Comparison of ENCODE assay signal across 1 cellular context in genomic region chr17:39402279-39402889, GRCh38.
TF ChIP-seq lines count a peak whose summit lies in the region.

No MANE protein-coding gene starts in this region.

TF ChIP-seq in HepG2, 621 proteins besides CTCF, POLR2A, EP300 and RAD21 (continued from another document and continues in another):
- no peak for TF ChIP-seq PRDM4 (CRISPR knock-in tag; IDR thresholded peaks at IDR 0.05; ENCODE audit: borderline replicate concordance)
- 0 out of 2 replicates have a peak, but pooled peaks have one; percentile 49 for TF ChIP-seq TOE1 (CRISPR knock-in tag; IDR thresholded peaks at IDR 0.05)
- TF ChIP-seq ZNF674 (CRISPR knock-in tag; IDR thresholded peaks at IDR 0.05; ENCODE audit: low read depth): no peak
- TF ChIP-seq ZNF414 (CRISPR knock-in tag; IDR thresholded peaks at IDR 0.05): no peak
- TF ChIP-seq POGK (CRISPR knock-in tag; conservative IDR thresholded peaks at IDR 0.05): no peak
- 0 out of 2 replicates have a peak, but pooled peaks have one; percentile 45 for TF ChIP-seq KDM4B (CRISPR knock-in tag; IDR thresholded peaks at IDR 0.05)
- TF ChIP-seq TRIM24 (CRISPR knock-in tag; IDR thresholded peaks at IDR 0.05): no peak
- TF ChIP-seq CENPX (CRISPR knock-in tag; IDR thresholded peaks at IDR 0.05): no peak
- TF ChIP-seq MAZ (IDR thresholded peaks at IDR 0.05; ENCODE audit: borderline replicate concordance, low read depth, low read length): no peak
- no peak for TF ChIP-seq MAZ (CRISPR knock-in tag; IDR thresholded peaks at IDR 0.05; ENCODE audit: low read depth)
- TF ChIP-seq ONECUT2 (CRISPR knock-in tag; IDR thresholded peaks at IDR 0.05): no peak
- TF ChIP-seq ZNF337 (CRISPR knock-in tag; IDR thresholded peaks at IDR 0.05; ENCODE audit: borderline replicate concordance, low read depth): no peak
- TF ChIP-seq ZNF792 (CRISPR knock-in tag; IDR thresholded peaks at IDR 0.05): peak; percentile 36; the same call in 1 of the 2 replicates
- no peak for TF ChIP-seq BHLHE40 (IDR thresholded peaks at IDR 0.05; ENCODE audit: low read length)
- TF ChIP-seq ZNF530 (CRISPR knock-in tag; IDR thresholded peaks at IDR 0.05; ENCODE audit: low read depth): no peak
- TF ChIP-seq PAWR (CRISPR knock-in tag; IDR thresholded peaks at IDR 0.05; ENCODE audit: borderline replicate concordance): no peak; the same call in 1 of the 2 replicates
- TF ChIP-seq NFKBIZ (CRISPR knock-in tag; IDR thresholded peaks at IDR 0.05): peak; percentile 44; the same call in 1 of the 2 replicates
- TF ChIP-seq DZIP1 (CRISPR knock-in tag; IDR thresholded peaks at IDR 0.05): no peak
- no peak for TF ChIP-seq PAXIP1 (CRISPR knock-in tag; conservative IDR thresholded peaks at IDR 0.05)
- peak; percentile 37; the same call in 1 of the 2 replicates for TF ChIP-seq THRA (CRISPR knock-in tag; IDR thresholded peaks at IDR 0.05; ENCODE audit: borderline replicate concordance)
- no peak for TF ChIP-seq GABPA (IDR thresholded peaks at IDR 0.05; ENCODE audit: low read depth, low read length)
- no peak for TF ChIP-seq GABPA (CRISPR knock-in tag; IDR thresholded peaks at IDR 0.05; ENCODE audit: low read depth)
- no peak for TF ChIP-seq ZNF234 (CRISPR knock-in tag; conservative IDR thresholded peaks at IDR 0.05)
- no peak for TF ChIP-seq SIX4 (CRISPR knock-in tag; IDR thresholded peaks at IDR 0.05)
- TF ChIP-seq ZIK1 (CRISPR knock-in tag; IDR thresholded peaks at IDR 0.05; ENCODE audit: borderline replicate concordance, low read depth): no peak; the same call in 1 of the 2 replicates
- no peak for TF ChIP-seq CBX2 (IDR thresholded peaks at IDR 0.05; ENCODE audit: low read depth, low read length)
- no peak for TF ChIP-seq CBX2 (CRISPR knock-in tag; IDR thresholded peaks at IDR 0.05; ENCODE audit: low read depth)
- no peak for TF ChIP-seq SKI (IDR thresholded peaks at IDR 0.05; ENCODE audit: partially characterized antibody)
- TF ChIP-seq AHDC1 (CRISPR knock-in tag; IDR thresholded peaks at IDR 0.05; ENCODE audit: borderline replicate concordance): no peak
- TF ChIP-seq KLF12 (CRISPR knock-in tag; IDR thresholded peaks at IDR 0.05; ENCODE audit: borderline replicate concordance): no peak
- no peak for TF ChIP-seq ZNF451 (CRISPR knock-in tag; IDR thresholded peaks at IDR 0.05)
- no peak for TF ChIP-seq NPAS2 (CRISPR knock-in tag; IDR thresholded peaks at IDR 0.05; ENCODE audit: borderline replicate concordance)
- no peak for TF ChIP-seq ZNF782 (CRISPR knock-in tag; IDR thresholded peaks at IDR 0.05; ENCODE audit: borderline replicate concordance)
- peak; percentile 39; the same call in 1 of the 2 replicates for TF ChIP-seq ZNF589 (CRISPR knock-in tag; conservative IDR thresholded peaks at IDR 0.05)
- peak; percentile 57; the same call in 1 of the 2 replicates for TF ChIP-seq SMAD3 (CRISPR knock-in tag; IDR thresholded peaks at IDR 0.05)
- no peak for TF ChIP-seq MTA1 (CRISPR knock-in tag; IDR thresholded peaks at IDR 0.05; ENCODE audit: borderline replicate concordance)
- no peak for TF ChIP-seq ZBTB3 (CRISPR knock-in tag; IDR thresholded peaks at IDR 0.05; ENCODE audit: borderline replicate concordance, low read depth)
- no peak for TF ChIP-seq PPARG (CRISPR knock-in tag; conservative IDR thresholded peaks at IDR 0.05)
- TF ChIP-seq ELF1 (CRISPR knock-in tag; IDR thresholded peaks at IDR 0.05): no peak
- no peak for TF ChIP-seq ZNF33A (CRISPR knock-in tag; IDR thresholded peaks at IDR 0.05; ENCODE audit: borderline replicate concordance)
- TF ChIP-seq HNRNPL (IDR thresholded peaks at IDR 0.05; ENCODE audit: low read depth, low read length): no peak
- TF ChIP-seq DMTF1 (CRISPR knock-in tag; IDR thresholded peaks at IDR 0.05): no peak
- TF ChIP-seq ZNF446 (CRISPR knock-in tag; IDR thresholded peaks at IDR 0.05): no peak
- TF ChIP-seq JDP2 (CRISPR knock-in tag; IDR thresholded peaks at IDR 0.05; ENCODE audit: borderline replicate concordance): no peak; the same call in 1 of the 2 replicates
